8 cellular contexts compared by ENCODE assay signal in genomic region chr10:88897019-88897853, GRCh38. TPM values are rescaled to one million over a fixed set of nuclear protein-coding genes. Genes with fewer than 3 reads are reported as not detected.
DNase-seq lines count a peak whose midpoint lies in the region; ATAC-seq and TF ChIP-seq lines count a peak whose summit lies in the region.

No MANE protein-coding gene starts in this region.

- CTCF ChIA-PET in PC-3 (lab: Charles Lee), result no interaction called here

- peaks cover 9% of the 10 kb centered on the region for H3K36me3 Mint-ChIP-seq in central memory CD8-positive, alpha-beta T cell (ENCODE audit: insufficient read depth)

- H3K27ac ChIP-seq in osteoblast (ENCODE audit: low read depth, low read length) (peak overlapping the region; percentile 43), PC-3 (ENCODE audit: low read length) (no peak overlapping the region)

- DNase-seq in Caki2 (ENCODE audit: low read depth) (peak; percentile 76), NCI-H345 treated with DMSO at 0.1 percent for 48 hours (lab: John Stamatoyannopoulos, UW; ENCODE audit: unreplicated experiment) (peak; percentile 1), osteoblast (ENCODE audit: insufficient read length, low spot score, missing footprints) (no peak), PC-3 (no peak)
- no peak for DNase-seq in central memory CD8-positive, alpha-beta T cell (ENCODE audit: low spot score in 2 of 2)

- H3K79me2 ChIP-seq in osteoblast (ENCODE audit: insufficient read depth, low read length), result peaks cover 40% of the 10 kb centered on the region
- no peaks in the 10 kb centered on the region for H3K79me2 ChIP-seq in PC-3 (ENCODE audit: low read length)

- no peaks in the 10 kb centered on the region for H3K9me3 Mint-ChIP-seq in central memory CD8-positive, alpha-beta T cell

- H3K4me1 ChIP-seq in osteoblast (ENCODE audit: insufficient read depth, low read length), result peaks cover 58% of the 10 kb centered on the region
- peaks cover 4% of the 10 kb centered on the region; the same call in 1 of the 2 replicates for H3K4me1 ChIP-seq in PC-3 (ENCODE audit: insufficient read depth, low read length)

- no peak overlapping the region for H3K4me3 ChIP-seq in osteoblast (ENCODE audit: insufficient read depth, low read length)
- H3K4me3 ChIP-seq in PC-3 (ENCODE audit: low read length), result no peak overlapping the region

- H3F3A ChIP-seq in PC-3 (ENCODE audit: low read length, unreplicated experiment), result no peaks in the 10 kb centered on the region

- no peaks in the 10 kb centered on the region for H3K27me3 Mint-ChIP-seq in central memory CD8-positive, alpha-beta T cell

- H3K36me3 ChIP-seq in osteoblast (ENCODE audit: insufficient read depth, low read length) (peaks cover 1% of the 10 kb centered on the region), PC-3 (ENCODE audit: low read depth, low read length) (0 out of 2 replicates have a peak, but pooled peaks cover 3% of the 10 kb centered on the region)

- TF ChIP-seq CTCF in osteoblast (IDR thresholded peaks at IDR 0.05; ENCODE audit: extremely low read depth, low read depth, low read length) (no peak), PC-3 (conservative IDR thresholded peaks at IDR 0.05; ENCODE audit: low read depth, low read length) (no peak)

- H3K27me3 ChIP-seq in osteoblast (ENCODE audit: insufficient read depth, low read length) (no peaks in the 10 kb centered on the region), PC-3 (ENCODE audit: low read length) (no peaks in the 10 kb centered on the region)

- no peak overlapping the region for H3K9ac ChIP-seq in PC-3 (ENCODE audit: low read length)

- POLR2A ChIA-PET in PC-3 (lab: Charles Lee; ENCODE audit: unreplicated experiment), result no interaction called here

- peak overlapping the region; percentile 41 for H3K27ac Mint-ChIP-seq in central memory CD8-positive, alpha-beta T cell (ENCODE audit: low read depth)

- in situ Hi-C loops in Caki2 (cut with HindIII; ENCODE audit: low pct_unique_long_range_greater_than_20kb, low sequenced_read_pairs), result no loop called here

- H3K4me3 Mint-ChIP-seq in central memory CD8-positive, alpha-beta T cell, result peak overlapping the region; percentile 26

- H2AFZ ChIP-seq in osteoblast (ENCODE audit: low read length) (peak overlapping the region; percentile 54), PC-3 (ENCODE audit: low read length) (no peak overlapping the region)

- no peaks in the 10 kb centered on the region for H3K9me2 ChIP-seq in PC-3 (replicated peaks; ENCODE audit: low read length)

- H3K9me3 ChIP-seq in osteoblast (ENCODE audit: low read depth, low read length) (no peaks in the 10 kb centered on the region), PC-3 (ENCODE audit: low read length) (no peaks in the 10 kb centered on the region)

- intact Hi-C loops in PC-3 (cut with micrococcal nuclease), result no loop called here

- peaks cover 60% of the 10 kb centered on the region for H3K4me1 Mint-ChIP-seq in central memory CD8-positive, alpha-beta T cell

- no TSS peak for BruUV-seq in PC-3 (replicated peaks; lab: Mats Ljungman, UMichigan)

- no peak for ATAC-seq in central memory CD8-positive, alpha-beta T cell (replicated peaks; ENCODE audit: extremely low read depth, poor library complexity, severe bottlenecking)
- ATAC-seq in GM19463 (IDR thresholded peaks at IDR 0.05; ENCODE audit: unreplicated experiment), result no peak
- no peak for ATAC-seq in HG03354 (IDR thresholded peaks at IDR 0.05; ENCODE audit: poor library complexity, severe bottlenecking, unreplicated experiment)
- ATAC-seq in HG02970 (IDR thresholded peaks at IDR 0.05; ENCODE audit: low FRiP score, unreplicated experiment), result no peak
- ATAC-seq in PC-3, result no peak

- H4K20me1 ChIP-seq in osteoblast (ENCODE audit: insufficient read depth, low read length) (no peaks in the 10 kb centered on the region), PC-3 (ENCODE audit: low read length) (no peaks in the 10 kb centered on the region)

- H3K4me2 ChIP-seq in osteoblast (ENCODE audit: insufficient read depth, low read length) (peak overlapping the region; percentile 11), PC-3 (ENCODE audit: low read length) (no peak overlapping the region)

RNA-seq across cellular contexts. Expression of gene STAMBPL1, which starts 17.2 kb away (rescaled TPM):
- total RNA-seq in Caki2 (2014; rRNA removed; shearing (Covaris generic); ENCODE audit: low replicate concordance), result 15.6 and 62.4 TPM in 2 replicates
- 10.3 and 11.6 TPM in 2 replicates for total RNA-seq in osteoblast
- 15.7 and 19.5 TPM in 2 replicates for total RNA-seq in PC-3 (2014; rRNA removed)

RNA-seq across cellular contexts. Expression of gene ANKRD22, which starts 45.6 kb away (rescaled TPM):
- total RNA-seq in Caki2 (2014; rRNA removed; shearing (Covaris generic); ENCODE audit: low replicate concordance), result not detected in 2 replicates
- total RNA-seq in osteoblast (under 0.01 TPM in 2 replicates), PC-3 (2014; rRNA removed) (5.0 and 6.2 TPM in 2 replicates)

RNA-seq across cellular contexts. Expression of gene ACTA2, which starts 55.3 kb away (rescaled TPM):
- total RNA-seq in Caki2 (2014; rRNA removed; shearing (Covaris generic); ENCODE audit: low replicate concordance), result 41.7 and 49.7 TPM in 2 replicates
- 501 and 855 TPM in 2 replicates for total RNA-seq in osteoblast
- 2.7 TPM in 1 of 2 replicates, not detected in the other for total RNA-seq in PC-3 (2014; rRNA removed)

Comparison
In these comparisons a context has a peak if more than half of its experiments do, and no peak if none do; other contexts are left out.
1. DNase-seq: peak in Caki2 (single experiment) and NCI-H345 treated with DMSO at 0.1 percent for 48 hours (single experiment); none in central memory CD8-positive, alpha-beta T cell (0 of 2), osteoblast (single experiment) and PC-3 (single experiment).
2. RNA of gene ACTA2, which starts 55.3 kb away (total RNA-seq): 501 to 855 TPM in osteoblast and 41.7 to 49.7 TPM in Caki2; 2.7 TPM in PC-3; every median in the first group is over 10 times any median in the second.